In genomic region chr5:133801431-133801830, GRCh38 we compare ENCODE assay signal across 16 cellular contexts.
DNase-seq lines count a peak whose midpoint lies in the region; TF ChIP-seq lines count a peak whose summit lies in the region.
"Had no signal": no experiment of that assay in that cellular context is flagged by ENCODE, and none has a peak within 500 bp of the region (broad histone marks: within the 10 kb centered on the region; RNA-seq: fewer than 3 reads in every experiment).

No MANE protein-coding gene starts in this region.

- peak overlapping the region; percentile 57 for H3K27ac Mint-ChIP-seq in nephron progenitor cell
- H3K27ac Mint-ChIP-seq in MCF 10A (ENCODE audit: low read depth, unreplicated experiment), result no peak overlapping the region
- H3K27ac Mint-ChIP-seq: B cell; CD14-positive monocyte; CD4-positive, alpha-beta T cell; CD8-positive, alpha-beta memory T cell; H9 had no signal

- no peak overlapping the region for H2BK120ac ChIP-seq in neuronal stem cell (ENCODE audit: low read depth, low read length)

- DNase-seq in nephron progenitor cell (no peak), neuronal stem cell (ENCODE audit: low spot score) (no peak), GM13976 (ENCODE audit: low spot score) (no peak), MCF 10A (ENCODE audit: unreplicated experiment) (no peak), sigmoid colon (no peak)
- DNase-seq: CD4-positive, alpha-beta T cell; CD8-positive, alpha-beta memory T cell; DMS 273 treated with DMSO at 0.1 percent for 48 hours; DMS79 treated with DMSO at 0.1 percent for 48 hours; GF-D8; GM23248; H9 had no signal

- TF ChIP-seq CTCF in VCaP (conservative IDR thresholded peaks at IDR 0.05), result no peak
- TF ChIP-seq CTCF in nephron progenitor cell (IDR thresholded peaks at IDR 0.05), result no peak
- TF ChIP-seq CTCF in GM13976 (IDR thresholded peaks at IDR 0.05; ENCODE audit: borderline replicate concordance, control extremely low read depth, extremely low read depth, insufficient read depth, missing control alignments), result no peak
- TF ChIP-seq CTCF in MCF 10A (IDR thresholded peaks at IDR 0.05; ENCODE audit: unreplicated experiment), result no peak
- no peak for TF ChIP-seq CTCF in sigmoid colon (IDR thresholded peaks at IDR 0.05)

- intact Hi-C loops in MCF 10A (cut with micrococcal nuclease), result no loop called here
- intact Hi-C loops in sigmoid colon (cut with DNase I), result no loop called here

- peak overlapping the region; percentile 61 for H3K14ac ChIP-seq in neuronal stem cell (ENCODE audit: low read length)

- no peak overlapping the region for H2AFZ ChIP-seq in neuronal stem cell (ENCODE audit: low read length)
- H2AFZ ChIP-seq: GM23248 had no signal

- no peak overlapping the region for H3K23ac ChIP-seq in neuronal stem cell (ENCODE audit: low read depth, low read length, poor library complexity)

- peaks cover 0 to 1% of the 10 kb centered on the region in 2 donors for H3K4me1 ChIP-seq in neuronal stem cell (ENCODE audit: control insufficient read depth in 2 of 2, insufficient read depth in 1 of 2, low read depth in 1 of 2, low read length in 2 of 2)
- H3K4me1 ChIP-seq in sigmoid colon, result no peaks in the 10 kb centered on the region

- H3K4me1 Mint-ChIP-seq in nephron progenitor cell (peaks cover 40% of the 10 kb centered on the region), MCF 10A (ENCODE audit: insufficient read depth, unreplicated experiment) (no peaks in the 10 kb centered on the region)
- H3K4me1 Mint-ChIP-seq: B cell; CD14-positive monocyte; CD8-positive, alpha-beta memory T cell had no signal

- no peak overlapping the region for H2BK15ac ChIP-seq in neuronal stem cell (ENCODE audit: low read length)

- no peak overlapping the region for H3K4ac ChIP-seq in neuronal stem cell (ENCODE audit: low read length)

- POLR2A ChIA-PET in MCF 10A (lab: Yijun Ruan, JAX), result interaction anchor here (1.0 kb wide), 1 partner anchor 18 kb away, joined by 5 read pairs; no protein-coding TSS in a partner anchor

- H3K36me3 Mint-ChIP-seq in nephron progenitor cell (ENCODE audit: low read depth) (no peaks in the 10 kb centered on the region), MCF 10A (ENCODE audit: insufficient read depth, unreplicated experiment) (no peaks in the 10 kb centered on the region)
- H3K36me3 Mint-ChIP-seq: CD14-positive monocyte had no signal

- H3K18ac ChIP-seq in neuronal stem cell (ENCODE audit: low read length), result peak overlapping the region; percentile 46

- H3K4me3 Mint-ChIP-seq in nephron progenitor cell (no peak overlapping the region), MCF 10A (ENCODE audit: unreplicated experiment) (no peak overlapping the region)
- H3K4me3 Mint-ChIP-seq: B cell; CD14-positive monocyte; CD4-positive, alpha-beta T cell; CD8-positive, alpha-beta memory T cell; H9 had no signal

- H3K4me3 ChIP-seq in neuronal stem cell (ENCODE audit: low read length in 2 of 2) (no peak overlapping the region), sigmoid colon (no peak overlapping the region)
- H3K4me3 ChIP-seq: BLaER1 treated with 17β-estradiol and CSF1 and Interleukin-3, amounts not matched to agents 10 nM and 100 nM; GM23248 had no signal

- no peak overlapping the region for H4K91ac ChIP-seq in neuronal stem cell (ENCODE audit: low read depth, low read length, poor library complexity)

- TF ChIP-seq EP300 in sigmoid colon (IDR thresholded peaks at IDR 0.05), result no peak

- H3K9me3 Mint-ChIP-seq in nephron progenitor cell, result peaks cover 8% of the 10 kb centered on the region
- no peaks in the 10 kb centered on the region for H3K9me3 Mint-ChIP-seq in MCF 10A (ENCODE audit: unreplicated experiment)

- no peak overlapping the region for H2BK5ac ChIP-seq in neuronal stem cell (ENCODE audit: low read length)

- peaks cover 0 to 10% (median 0%) of the 10 kb centered on the region in 3 experiments for H3K27me3 ChIP-seq in neuronal stem cell (ENCODE audit: control insufficient read depth in 3 of 3, insufficient read depth in 3 of 3, low read depth in 1 of 3, low read length in 3 of 3)
- no peaks in the 10 kb centered on the region for H3K27me3 ChIP-seq in sigmoid colon
- H3K27me3 ChIP-seq: BLaER1 treated with 17β-estradiol and CSF1 and Interleukin-3, amounts not matched to agents 10 nM and 100 nM had no signal

- in situ Hi-C loops in GM13976 (cut with MboI; ENCODE audit: low sequenced_read_pairs, unreplicated experiment), result no loop called here

- BruUV-seq in MCF 10A (replicated peaks; lab: Mats Ljungman, UMichigan), result no TSS peak

- peaks cover 6% of the 10 kb centered on the region for H3K27me3 Mint-ChIP-seq in nephron progenitor cell (ENCODE audit: low read depth, poor library complexity)
- peaks cover 84% of the 10 kb centered on the region for H3K27me3 Mint-ChIP-seq in MCF 10A (ENCODE audit: insufficient read depth, unreplicated experiment)

- no peaks in the 10 kb centered on the region for H3K9me3 ChIP-seq in neuronal stem cell (replicated peaks in 1 of 2; ENCODE audit: control insufficient read depth in 2 of 2, insufficient read depth in 1 of 2, low read depth in 1 of 2, low read length in 2 of 2)
- no peaks in the 10 kb centered on the region for H3K9me3 ChIP-seq in sigmoid colon

- H4K8ac ChIP-seq in neuronal stem cell (ENCODE audit: low read depth, low read length), result no peak overlapping the region

- H3K9ac ChIP-seq in neuronal stem cell (ENCODE audit: low read depth, low read length, poor library complexity), result peak overlapping the region; percentile 24
- H3K9ac ChIP-seq: BLaER1 treated with 17β-estradiol and CSF1 and Interleukin-3, amounts not matched to agents 10 nM and 100 nM; GM23248 had no signal

- no peak overlapping the region for H2AK5ac ChIP-seq in neuronal stem cell (ENCODE audit: low read depth, low read length)

- no peak overlapping the region for H2BK12ac ChIP-seq in neuronal stem cell (ENCODE audit: low read length)

- H3K27ac ChIP-seq in VCaP (peak overlapping the region; percentile 39; the same call in 1 of the 2 replicates), neuronal stem cell (replicated peaks; ENCODE audit: low read length) (no peak overlapping the region), sigmoid colon (no peak overlapping the region)
- H3K27ac ChIP-seq: BLaER1 treated with 17β-estradiol and CSF1 and Interleukin-3, amounts not matched to agents 10 nM and 100 nM; GM23248 had no signal

- H3K36me3 ChIP-seq in neuronal stem cell (replicated peaks in 1 of 2; ENCODE audit: control insufficient read depth in 2 of 2, insufficient read depth in 2 of 2, low read length in 2 of 2), result no peaks in the 10 kb centered on the region
- no peaks in the 10 kb centered on the region for H3K36me3 ChIP-seq in sigmoid colon
- H3K36me3 ChIP-seq: BLaER1 treated with 17β-estradiol and CSF1 and Interleukin-3, amounts not matched to agents 10 nM and 100 nM had no signal

- WGBS in neuronal stem cell (ENCODE audit: extremely low coverage in 2 of 2, insufficient read length in 2 of 2, insufficient replicate concordance in 1 of 2), 2 donors, result no CpG with 5 or more reads among the region's 7 CpGs
- WGBS in sigmoid colon, 2 donors, result 92 to 93% methylated on average over 7 of the region's 7 CpGs

- no peak overlapping the region for H3K4me2 ChIP-seq in neuronal stem cell (ENCODE audit: insufficient read depth, low read length, poor library complexity, severe bottlenecking)

- CTCF ChIA-PET in MCF 10A (lab: Yijun Ruan, JAX), result no interaction called here

- no peak for TF ChIP-seq POLR2A in sigmoid colon (IDR thresholded peaks at IDR 0.05)

- H3K79me1 ChIP-seq in neuronal stem cell (ENCODE audit: low read depth, low read length), result no peaks in the 10 kb centered on the region
